Comparison of ENCODE assay signal across 9 cellular contexts in the genomic region with DNA sequence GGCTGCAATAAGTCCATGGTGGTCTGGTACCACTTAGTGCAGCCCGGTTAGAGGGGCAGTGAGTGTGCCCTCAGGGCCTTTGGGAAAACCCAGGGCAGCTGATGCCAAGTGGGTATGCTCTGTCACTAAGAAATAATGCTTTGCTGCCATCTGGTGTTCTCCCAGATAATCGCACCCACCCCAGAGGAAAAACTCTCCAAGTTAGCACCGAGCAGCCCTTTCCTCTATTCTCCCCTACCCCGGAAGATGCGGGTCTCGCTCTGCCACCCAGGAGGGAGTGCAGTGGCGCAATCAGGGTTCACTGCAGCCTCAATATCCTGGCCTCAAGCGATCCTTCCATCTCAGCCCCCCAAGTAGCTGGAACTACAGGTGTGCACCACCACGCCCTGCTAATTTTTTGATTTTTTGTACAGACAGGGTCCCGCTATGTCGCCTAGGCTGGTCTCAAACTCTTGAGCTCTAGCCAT. TPM values are rescaled to one million over a fixed set of nuclear protein-coding genes. Genes with fewer than 3 reads are reported as not detected.
DNase-seq lines count a peak whose midpoint lies in the region; ATAC-seq and TF ChIP-seq lines count a peak whose summit lies in the region.
"Had no signal": no experiment of that assay in that cellular context is flagged by ENCODE, and none has a peak within 500 bp of the region (broad histone marks: within the 10 kb centered on the region; RNA-seq: fewer than 3 reads in every experiment).

No MANE protein-coding gene starts in this region.

- H3K27me3 ChIP-seq in OCI-LY1 (ENCODE audit: insufficient read depth, low read length) (no peaks in the 10 kb centered on the region), esophagus muscularis mucosa (no peaks in the 10 kb centered on the region)

- peak overlapping the region in 4 of 10 donors; percentile 56 to 71 (median 68) for H3K27ac Mint-ChIP-seq in naive thymus-derived CD8-positive, alpha-beta T cell
- H3K27ac Mint-ChIP-seq: activated naive CD8-positive, alpha-beta T cell had no signal

- POLR2A ChIA-PET in naive thymus-derived CD8-positive, alpha-beta T cell (lab: Charles Lee) = interaction anchor here (1.1 to 2.0 kb wide), 3 partner anchors 122 to 315 kb away, joined by 3 to 12 read pairs (median 3); no protein-coding TSS in a partner anchor

- no peak for TF ChIP-seq EP300 in esophagus muscularis mucosa (IDR thresholded peaks at IDR 0.05)

- H3K4me2 ChIP-seq in OCI-LY1 (ENCODE audit: low read length) = peak overlapping the region; percentile 31; the same call in 1 of the 2 replicates

- H3K36me3 Mint-ChIP-seq in naive thymus-derived CD8-positive, alpha-beta T cell = peaks cover 0 to 12% (median 5%) of the 10 kb centered on the region in 3 donors
- H3K36me3 Mint-ChIP-seq: activated naive CD8-positive, alpha-beta T cell had no signal

- DNase-seq in DMS 273 treated with DMSO at 0.1 percent for 48 hours (lab: John Stamatoyannopoulos, UW) = peak; percentile 32
- peak; percentile 38 for DNase-seq in HS-5 (ENCODE audit: low read depth)
- DNase-seq in activated T-cell treated with anti-CD3 and anti-CD28 coated beads for 1 hour (ENCODE audit: low read depth) = peak; percentile 45
- no peak for DNase-seq in esophagus muscularis mucosa (ENCODE audit: extremely low spot score)
- peak; percentile 31 to 82 (median 72) for DNase-seq in naive thymus-derived CD8-positive, alpha-beta T cell
- peak; percentile 42 to 80 (median 53) for DNase-seq in stimulated activated naive CD4-positive, alpha-beta T cell (lab: John Stamatoyannopoulos, UW)

- H3F3A ChIP-seq in OCI-LY1 (ENCODE audit: insufficient read depth, low read length) = no peaks in the 10 kb centered on the region

- no peak for TF ChIP-seq POLR2A in esophagus muscularis mucosa (IDR thresholded peaks at IDR 0.05; ENCODE audit: low read depth)

- no peak overlapping the region for H3K4me3 ChIP-seq in OCI-LY1 (ENCODE audit: low read depth, low read length, poor library complexity, severe bottlenecking)
- H3K4me3 ChIP-seq in esophagus muscularis mucosa = no peak overlapping the region

- no peaks in the 10 kb centered on the region for H3K79me2 ChIP-seq in OCI-LY1 (ENCODE audit: insufficient read depth, low read length)

- peaks cover 6 to 13% (median 8%) of the 10 kb centered on the region in 4 donors for H3K4me1 Mint-ChIP-seq in naive thymus-derived CD8-positive, alpha-beta T cell

- H3K9me3 Mint-ChIP-seq in naive thymus-derived CD8-positive, alpha-beta T cell = no peaks in the 10 kb centered on the region

- H3K4me1 ChIP-seq in OCI-LY1 (ENCODE audit: insufficient read depth, low read length, severe bottlenecking) (peaks cover 6% of the 10 kb centered on the region), esophagus muscularis mucosa (peaks cover 13 to 29% (median 27%) of the 10 kb centered on the region in 4 donors)

- H3K9me3 ChIP-seq in OCI-LY1 (ENCODE audit: low read length) = no peaks in the 10 kb centered on the region
- no peaks in the 10 kb centered on the region for H3K9me3 ChIP-seq in esophagus muscularis mucosa

- intact Hi-C loops in esophagus muscularis mucosa (cut with DNase I) = loop anchor here (2.0 kb wide), 1 partner anchor 315 kb away; no protein-coding TSS in a partner anchor

- H3K9ac ChIP-seq in OCI-LY1 (ENCODE audit: low read length) = no peak overlapping the region

- TF ChIP-seq CTCF in OCI-LY1 (IDR thresholded peaks at IDR 0.05; ENCODE audit: low read length) = peak; percentile 76
- TF ChIP-seq CTCF in esophagus muscularis mucosa (IDR thresholded peaks at IDR 0.05) = peak; percentile 82 to 93 (median 84)

- no peaks in the 10 kb centered on the region for H4K20me1 ChIP-seq in OCI-LY1 (ENCODE audit: insufficient read depth, low read length)

- H3K9me2 ChIP-seq in OCI-LY1 (ENCODE audit: low read depth, low read length) = no peaks in the 10 kb centered on the region

- H3K36me3 ChIP-seq in OCI-LY1 (ENCODE audit: insufficient read depth, low read length) = peaks cover 17% of the 10 kb centered on the region
- H3K36me3 ChIP-seq in esophagus muscularis mucosa = peaks cover 0 to 11% (median 5%) of the 10 kb centered on the region in 4 donors

- H3K27ac ChIP-seq in OCI-LY1 (ENCODE audit: low read depth, low read length, poor library complexity, severe bottlenecking) (no peak overlapping the region), esophagus muscularis mucosa (replicated peaks in 1 of 4) (no peak overlapping the region)

- H2AFZ ChIP-seq in OCI-LY1 (ENCODE audit: low read length) = no peak overlapping the region

- no peak overlapping the region for H3K4me3 Mint-ChIP-seq in naive thymus-derived CD8-positive, alpha-beta T cell
- H3K4me3 Mint-ChIP-seq: activated naive CD8-positive, alpha-beta T cell had no signal

- H3K27me3 Mint-ChIP-seq in naive thymus-derived CD8-positive, alpha-beta T cell = no peaks in the 10 kb centered on the region
- H3K27me3 Mint-ChIP-seq: activated naive CD8-positive, alpha-beta T cell had no signal

- 60% methylated on average over 4 of the region's 11 CpGs for WGBS in esophagus muscularis mucosa

- peak; percentile 90 for ATAC-seq in naive thymus-derived CD8-positive, alpha-beta T cell
- ATAC-seq in GM18861 (IDR thresholded peaks at IDR 0.05; ENCODE audit: unreplicated experiment) = no peak

RNA-seq across cellular contexts. Expression of gene DAPK2, which starts 21.3 kb away (rescaled TPM):
- 10 to 100 TPM in 1 of 4 donors, 1 to 10 TPM in 3; 1.5 to 11.2 (median 7.3) TPM for total RNA-seq in esophagus muscularis mucosa
- 1 to 10 TPM; 1.3 to 1.6 TPM for total RNA-seq in naive thymus-derived CD8-positive, alpha-beta T cell
- polyA plus RNA-seq in naive thymus-derived CD8-positive, alpha-beta T cell = 1 to 10 TPM in 2 of 3 donors, under 1 TPM in 1; 0.41 to 4.0 (median 1.1) TPM

RNA-seq across cellular contexts. Expression of gene CIAO2A, which starts 26.0 kb away (rescaled TPM):
- total RNA-seq in esophagus muscularis mucosa = 10 to 100 TPM; 15.3 to 24.4 (median 20.4) TPM
- 10 to 100 TPM; 27.5 to 31.8 TPM for total RNA-seq in naive thymus-derived CD8-positive, alpha-beta T cell
- polyA plus RNA-seq in naive thymus-derived CD8-positive, alpha-beta T cell = 10 to 100 TPM; 54.8 to 84.8 (median 64.9) TPM

RNA-seq across cellular contexts. Expression of gene SNX1, which starts 28.2 kb away (rescaled TPM):
- total RNA-seq in esophagus muscularis mucosa = 10 to 100 TPM; 79.4 to 93.0 (median 87.5) TPM
- total RNA-seq in naive thymus-derived CD8-positive, alpha-beta T cell = 100 to 1,000 TPM; 133 to 143 TPM
- 10 to 100 TPM; 42.7 to 72.6 (median 54.8) TPM for polyA plus RNA-seq in naive thymus-derived CD8-positive, alpha-beta T cell
